Comparison of ENCODE assay signal across 16 cellular contexts in the genomic region with DNA sequence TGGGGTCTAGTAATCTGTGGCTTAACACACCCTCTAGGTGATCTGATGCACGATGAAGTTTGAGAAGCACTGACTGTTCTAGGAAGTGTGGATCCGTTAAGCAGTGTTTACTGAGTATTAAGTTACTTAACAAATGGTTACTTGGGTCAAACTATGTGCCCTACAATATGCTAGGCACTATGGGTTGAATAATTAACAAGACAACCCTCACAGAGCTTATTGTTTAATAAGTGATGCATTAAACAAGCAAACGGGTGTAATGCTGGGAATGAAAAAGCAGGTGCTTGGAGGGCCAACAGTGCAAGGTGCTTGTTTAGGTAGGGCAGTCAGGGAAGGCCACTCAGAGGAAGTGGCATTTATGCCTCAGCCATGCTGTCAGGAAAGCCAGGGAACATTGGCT.
"Had no signal": no experiment of that assay in that cellular context is flagged by ENCODE, and none has a peak within 500 bp of the region (broad histone marks: within the 10 kb centered on the region; RNA-seq: fewer than 3 reads in every experiment).

No MANE protein-coding gene starts in this region.

- DNase-seq: activated effector memory CD4-positive, alpha-beta T cell treated with Interleukin-2 at 50 U/mL for 16 hours; activated T-cell treated with anti-CD3 and anti-CD28 coated beads, Interleukin-2, amount 50 U/mL, for 1 hour; adrenal gland; dorsolateral prefrontal cortex; left ventricle myocardium superior; natural killer cell; stimulated activated CD4-positive, alpha-beta T cell treated with anti-CD3 and anti-CD28 coated beads, Interleukin-15, amount 100 ng/mL, for 24 hours; stimulated activated CD4-positive, alpha-beta T cell treated with anti-CD3 and anti-CD28 coated beads, Interleukin-4, amount 100 ng/mL, for 24 hours; stimulated activated naive CD4-positive, alpha-beta T cell; tibial artery had no signal

- FAIRE-seq: urothelium cell line had no signal

- H3K27ac ChIP-seq: adrenal gland, dorsolateral prefrontal cortex, gastroesophageal sphincter, neutrophil, tibial artery had no signal

- H3K4me1 ChIP-seq: adrenal gland, gastroesophageal sphincter, tibial artery had no signal

- H3K9me3 ChIP-seq: adrenal gland, gastroesophageal sphincter, neutrophil, tibial artery had no signal

- H3K36me3 ChIP-seq: adrenal gland, gastroesophageal sphincter, neutrophil, tibial artery had no signal

- H3K27me3 ChIP-seq: adrenal gland, neutrophil had no signal

- H3K27me3 Mint-ChIP-seq: activated naive CD4-positive, alpha-beta T cell treated with anti-CD3 and anti-CD28 coated beads, Interleukin-2, amount 50 U/mL, for 24 hours had no signal

- H3K4me1 Mint-ChIP-seq: activated naive CD4-positive, alpha-beta T cell treated with anti-CD3 and anti-CD28 coated beads, Interleukin-2, amount 50 U/mL, for 24 hours; endodermal cell; memory B cell; natural killer cell had no signal

- H3K9me3 Mint-ChIP-seq: activated naive CD4-positive, alpha-beta T cell treated with anti-CD3 and anti-CD28 coated beads, Interleukin-2, amount 50 U/mL, for 24 hours; endodermal cell; natural killer cell had no signal

- H3K27ac Mint-ChIP-seq: activated naive CD4-positive, alpha-beta T cell treated with anti-CD3 and anti-CD28 coated beads, Interleukin-2, amount 50 U/mL, for 24 hours; endodermal cell; memory B cell; natural killer cell had no signal

- H3K4me3 Mint-ChIP-seq: activated naive CD4-positive, alpha-beta T cell treated with anti-CD3 and anti-CD28 coated beads, Interleukin-2, amount 50 U/mL, for 24 hours; endodermal cell; memory B cell; natural killer cell had no signal

- H3K36me3 Mint-ChIP-seq: activated naive CD4-positive, alpha-beta T cell treated with anti-CD3 and anti-CD28 coated beads, Interleukin-2, amount 50 U/mL, for 24 hours; memory B cell; natural killer cell had no signal

- H3K4me3 ChIP-seq: adrenal gland, dorsolateral prefrontal cortex, gastroesophageal sphincter, tibial artery had no signal

- ATAC-seq: gastroesophageal sphincter, left ventricle myocardium superior, natural killer cell had no signal
